In genomic region chr17:80802626-80803450, GRCh38 we compare ENCODE assay signal across 22 cellular contexts.
"Had no signal": no experiment of that assay in that cellular context is flagged by ENCODE, and none has a peak within 500 bp of the region (broad histone marks: within the 10 kb centered on the region; RNA-seq: fewer than 3 reads in every experiment).

No MANE protein-coding gene starts in this region.

- DNase-seq: activated CD4-positive, alpha-beta T cell treated with anti-CD3 and anti-CD28 coated beads, Interleukin-2, amount 10 ng/mL, durations not matched to agents 24 days and 14 days; activated CD8-positive, alpha-beta memory T cell treated with anti-CD3 and anti-CD28 coated beads, Interleukin-2, amount 10 ng/mL, durations not matched to agents 7 days and 5 days; activated gamma-delta T cell; activated T-cell treated with anti-CD3 and anti-CD28 coated beads, Interleukin-2, amount 50 U/mL, for 72 hours; anterior cingulate cortex; dermis blood vessel endothelial cell; erythroblast; heart right ventricle; nephron progenitor cell; right cardiac atrium; SK-N-SH; stimulated activated CD8-positive, alpha-beta memory T cell treated with anti-CD3 and anti-CD28 coated beads, Interleukin-4, amount 100 ng/mL, for 48 hours; stimulated activated naive CD4-positive, alpha-beta T cell treated with Interleukin-2 at 50 U/mL for 16 hours; substantia nigra; T-helper 1 cell; trophoblast cell had no signal

- H3K4me1 ChIP-seq: breast epithelium, gastrocnemius medialis, heart right ventricle, prostate gland had no signal

- H3K9me3 ChIP-seq: prostate gland had no signal

- H3K4me1 Mint-ChIP-seq: memory B cell had no signal

- H3K27me3 Mint-ChIP-seq: activated CD4-positive, alpha-beta T cell treated with anti-CD3 and anti-CD28 coated beads, Interleukin-2, amount 10 ng/mL, durations not matched to agents 24 days and 14 days; activated CD8-positive, alpha-beta memory T cell treated with anti-CD3 and anti-CD28 coated beads, Interleukin-2, amount 10 ng/mL, durations not matched to agents 7 days and 5 days; memory B cell had no signal

- H3K27ac Mint-ChIP-seq: activated CD4-positive, alpha-beta T cell treated with anti-CD3 and anti-CD28 coated beads, Interleukin-2, amount 10 ng/mL, durations not matched to agents 24 days and 14 days; activated CD8-positive, alpha-beta memory T cell treated with anti-CD3 and anti-CD28 coated beads, Interleukin-2, amount 10 ng/mL, durations not matched to agents 7 days and 5 days; activated T-cell treated with anti-CD3 and anti-CD28 coated beads, Interleukin-2, amount 50 U/mL, for 72 hours; memory B cell had no signal

- H3K4me2 ChIP-seq: SK-N-SH had no signal

- H3K27ac ChIP-seq: breast epithelium, gastrocnemius medialis, heart right ventricle, prostate gland, skin epidermis had no signal

- H3K27me3 ChIP-seq: breast epithelium, gastrocnemius medialis, heart right ventricle had no signal

- H3K9ac ChIP-seq: SK-N-SH had no signal

- ATAC-seq: activated CD8-positive, alpha-beta memory T cell treated with anti-CD3 and anti-CD28 coated beads, Interleukin-2, amount 10 ng/mL, durations not matched to agents 7 days and 5 days; activated T-cell treated with anti-CD3 and anti-CD28 coated beads, Interleukin-2, amount 50 U/mL, for 72 hours; gastrocnemius medialis; left lobe of liver; right cardiac atrium had no signal

- H3K9me2 ChIP-seq: SK-N-SH had no signal

- H3K4me3 Mint-ChIP-seq: activated CD4-positive, alpha-beta T cell treated with anti-CD3 and anti-CD28 coated beads, Interleukin-2, amount 10 ng/mL, durations not matched to agents 24 days and 14 days; activated CD8-positive, alpha-beta memory T cell treated with anti-CD3 and anti-CD28 coated beads, Interleukin-2, amount 10 ng/mL, durations not matched to agents 7 days and 5 days; activated T-cell treated with anti-CD3 and anti-CD28 coated beads, Interleukin-2, amount 50 U/mL, for 72 hours; memory B cell; nephron progenitor cell had no signal

- H3K4me3 ChIP-seq: breast epithelium, gastrocnemius medialis, heart right ventricle, prostate gland, skin epidermis had no signal

- H3K36me3 ChIP-seq: breast epithelium, gastrocnemius medialis, prostate gland had no signal
